In the genomic region with DNA sequence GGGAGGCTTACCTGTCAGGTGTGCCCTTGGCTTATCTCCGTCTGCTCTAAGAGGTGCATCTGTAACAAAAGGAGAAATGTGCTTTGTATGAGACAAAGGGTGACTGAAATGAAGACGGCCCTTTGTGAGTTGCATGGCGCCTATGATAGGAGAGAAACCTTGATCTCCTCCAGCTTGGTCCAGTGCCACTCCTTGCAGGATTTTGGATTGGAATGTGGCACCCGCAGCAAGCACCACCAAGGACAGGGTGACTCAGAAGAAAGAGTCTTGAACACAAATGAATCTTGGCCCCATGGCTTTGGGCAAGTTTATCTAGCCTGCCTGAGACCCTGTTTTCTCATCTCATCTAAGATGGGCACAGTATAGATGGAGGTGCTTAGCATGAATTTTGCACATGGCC, we compare ENCODE assay signal across 25 cellular contexts. TPM values are rescaled to one million over a fixed set of nuclear protein-coding genes. Genes with fewer than 3 reads are reported as not detected.
DNase-seq lines count a peak whose midpoint lies in the region; ATAC-seq and TF ChIP-seq lines count a peak whose summit lies in the region.
"Had no signal": no experiment of that assay in that cellular context is flagged by ENCODE, and none has a peak within 500 bp of the region (broad histone marks: within the 10 kb centered on the region; RNA-seq: fewer than 3 reads in every experiment).

No MANE protein-coding gene starts in this region.

- H4K91ac ChIP-seq in trophoblast cell (ENCODE audit: low read depth, low read length), result peak overlapping the region; percentile 55

- H4K12ac ChIP-seq in trophoblast cell (ENCODE audit: low read depth, low read length), result no peak overlapping the region

- H3K27me3 ChIP-seq in esophagus muscularis mucosa (peaks cover 0 to 5% (median 0%) of the 10 kb centered on the region in 4 donors), trophoblast cell (ENCODE audit: insufficient read depth, low read length) (no peaks in the 10 kb centered on the region), right lobe of liver (no peaks in the 10 kb centered on the region)
- H3K27me3 ChIP-seq: BLaER1 treated with 17β-estradiol and CSF1 and Interleukin-3, amounts not matched to agents 10 nM and 100 nM had no signal

- H3K27ac ChIP-seq in C4-2B (peak overlapping the region; percentile 11; the same call in 1 of the 2 replicates), esophagus muscularis mucosa (replicated peaks in 1 of 4) (no peak overlapping the region), trophoblast cell (ENCODE audit: low read depth, low read length) (peak overlapping the region; percentile 82), right lobe of liver (no peak overlapping the region), substantia nigra (ENCODE audit: low read depth, low read length, poor library complexity, severe bottlenecking) (no peak overlapping the region)
- H3K27ac ChIP-seq: 22Rv1; A549; BLaER1 treated with 17β-estradiol and CSF1 and Interleukin-3, amounts not matched to agents 10 nM and 100 nM had no signal

- peaks cover 11% of the 10 kb centered on the region for H3K79me1 ChIP-seq in trophoblast cell (ENCODE audit: low read length)

- no peak overlapping the region for H3K9ac ChIP-seq in trophoblast cell (ENCODE audit: low read length)
- H3K9ac ChIP-seq: BLaER1 treated with 17β-estradiol and CSF1 and Interleukin-3, amounts not matched to agents 10 nM and 100 nM had no signal

- H3K9me3 ChIP-seq in esophagus muscularis mucosa (no peaks in the 10 kb centered on the region), trophoblast cell (ENCODE audit: insufficient read depth, low read depth, low read length) (no peaks in the 10 kb centered on the region), right lobe of liver (no peaks in the 10 kb centered on the region)
- H3K9me3 ChIP-seq: A549; BLaER1 treated with 17β-estradiol and CSF1 and Interleukin-3, amounts not matched to agents 10 nM and 100 nM had no signal

- no peak for TF ChIP-seq EP300 in esophagus muscularis mucosa (IDR thresholded peaks at IDR 0.05)

- H3K4me1 ChIP-seq in esophagus muscularis mucosa, result no peaks in the 10 kb centered on the region
- peaks cover 7 to 10% of the 10 kb centered on the region in 2 experiments for H3K4me1 ChIP-seq in trophoblast cell (ENCODE audit: control insufficient read depth in 1 of 2, insufficient read depth in 2 of 2, low read length in 2 of 2)
- H3K4me1 ChIP-seq in right lobe of liver, result no peaks in the 10 kb centered on the region

- no peak overlapping the region for H3K18ac ChIP-seq in trophoblast cell (ENCODE audit: low read length)

- 96% methylated on average over 4 of the region's 4 CpGs for WGBS in esophagus muscularis mucosa
- WGBS in trophoblast cell (ENCODE audit: extremely low coverage, insufficient coverage, insufficient read length), result no CpG with 5 or more reads among the region's 4 CpGs
- WGBS in right lobe of liver (ENCODE audit: insufficient coverage, low coverage, low lambda C conversion rate, missing lambda C conversion rate), result 94% methylated on average over 3 of the region's 4 CpGs

- no peaks in the 10 kb centered on the region for H3K36me3 ChIP-seq in esophagus muscularis mucosa
- H3K36me3 ChIP-seq in trophoblast cell (ENCODE audit: control insufficient read depth in 1 of 2, insufficient read depth in 2 of 2, low read length in 2 of 2), result peaks cover 0 to 3% of the 10 kb centered on the region in 2 experiments
- H3K36me3 ChIP-seq in right lobe of liver, result no peaks in the 10 kb centered on the region

- DNase-seq in esophagus muscularis mucosa (ENCODE audit: extremely low spot score) (peak; percentile 66), trophoblast cell (peak in 1 of 2 donors; percentile 7), right lobe of liver (no peak), substantia nigra (lab: John Stamatoyannopoulos, UW) (no peak), posterior cingulate gyrus (no peak)
- DNase-seq: AML-193; CD4-positive, alpha-beta memory T cell; CD4-positive, CD25-positive, alpha-beta regulatory T cell; CD8-positive, alpha-beta memory T cell; COR-L47; DMS 273 treated with DMSO at 0.1 percent for 48 hours; DMS153; DMS53; DMS79; DND-41; EL; GDM1 had no signal

- H3K4me3 ChIP-seq in esophagus muscularis mucosa (no peak overlapping the region), trophoblast cell (ENCODE audit: low read depth, low read length) (no peak overlapping the region), right lobe of liver (no peak overlapping the region)
- H3K4me3 ChIP-seq: A549; BLaER1 treated with 17β-estradiol and CSF1 and Interleukin-3, amounts not matched to agents 10 nM and 100 nM; GM12878 had no signal

- TF ChIP-seq CTCF in C4-2B (conservative IDR thresholded peaks at IDR 0.05), result no peak
- TF ChIP-seq CTCF in esophagus muscularis mucosa (IDR thresholded peaks at IDR 0.05), result no peak
- TF ChIP-seq CTCF in right lobe of liver (IDR thresholded peaks at IDR 0.05), result no peak

- no peaks in the 10 kb centered on the region for H3K79me2 ChIP-seq in trophoblast cell (ENCODE audit: control insufficient read depth, insufficient read depth, low read length, poor library complexity)

- H2BK12ac ChIP-seq in trophoblast cell (ENCODE audit: low read length), result peak overlapping the region; percentile 27

- TF ChIP-seq POLR2A in esophagus muscularis mucosa (IDR thresholded peaks at IDR 0.05; ENCODE audit: low read depth) (no peak), right lobe of liver (IDR thresholded peaks at IDR 0.05) (no peak)

- peak overlapping the region; percentile 2 for H2BK120ac ChIP-seq in trophoblast cell (ENCODE audit: insufficient read depth, low read length, poor library complexity)

- no peak overlapping the region for H3K23ac ChIP-seq in trophoblast cell (ENCODE audit: low read length)

- H2BK5ac ChIP-seq in trophoblast cell (ENCODE audit: low read depth, low read length, poor library complexity), result peak overlapping the region; percentile 11

- no peak overlapping the region for H3K4ac ChIP-seq in trophoblast cell (ENCODE audit: low read depth, low read length)

- intact Hi-C loops in esophagus muscularis mucosa (cut with DNase I), result no loop called here
- intact Hi-C loops in right lobe of liver (cut with DNase I), result no loop called here
- intact Hi-C loops in posterior cingulate gyrus (cut with DNase I), result no loop called here

- no peak overlapping the region for H3K14ac ChIP-seq in trophoblast cell (ENCODE audit: low read length)

- no peak overlapping the region for H2AFZ ChIP-seq in trophoblast cell (ENCODE audit: insufficient read depth, low read length, poor library complexity)

- no peak overlapping the region for H3K4me2 ChIP-seq in trophoblast cell (ENCODE audit: low read length)
- H3K4me2 ChIP-seq: A549; BLaER1 treated with 17β-estradiol and CSF1 and Interleukin-3, amounts not matched to agents 10 nM and 100 nM had no signal

- peak overlapping the region; percentile 1 for H4K8ac ChIP-seq in trophoblast cell (ENCODE audit: low read depth, low read length)

- no peak overlapping the region for H2AK5ac ChIP-seq in trophoblast cell (ENCODE audit: low read length)

- no peak for ATAC-seq in right lobe of liver
- ATAC-seq: A549, GM12878 had no signal

RNA-seq across cellular contexts. Expression of a gene that starts 13.4 kb away (rescaled TPM):
- total RNA-seq in esophagus muscularis mucosa (under 1 TPM; 0.06 to 0.83 (median 0.25) TPM), right lobe of liver (under 1 TPM in 5 of 6 experiments, not detected in 1; 0.04 to 0.35 (median 0.06) TPM)
- polyA plus RNA-seq in trophoblast cell (2013), result 9.4 and 10.8 TPM in 2 replicates
- total RNA-seq: B cell; CD4-positive, CD25-positive, alpha-beta regulatory T cell; Daoy; G401; GM12878 had no signal
- polyA plus RNA-seq: CD4-positive, alpha-beta memory T cell; CD4-positive, CD25-positive, alpha-beta regulatory T cell; CD8-positive, alpha-beta memory T cell had no signal

Comparison
In these comparisons a context has a peak if more than half of its experiments do, and no peak if none do; other contexts are left out.
1. H3K27ac ChIP-seq: peak in C4-2B (single experiment) and trophoblast cell (single experiment); none in esophagus muscularis mucosa (0 of 4), right lobe of liver (0 of 3) and substantia nigra (single experiment).